In the genomic region with DNA sequence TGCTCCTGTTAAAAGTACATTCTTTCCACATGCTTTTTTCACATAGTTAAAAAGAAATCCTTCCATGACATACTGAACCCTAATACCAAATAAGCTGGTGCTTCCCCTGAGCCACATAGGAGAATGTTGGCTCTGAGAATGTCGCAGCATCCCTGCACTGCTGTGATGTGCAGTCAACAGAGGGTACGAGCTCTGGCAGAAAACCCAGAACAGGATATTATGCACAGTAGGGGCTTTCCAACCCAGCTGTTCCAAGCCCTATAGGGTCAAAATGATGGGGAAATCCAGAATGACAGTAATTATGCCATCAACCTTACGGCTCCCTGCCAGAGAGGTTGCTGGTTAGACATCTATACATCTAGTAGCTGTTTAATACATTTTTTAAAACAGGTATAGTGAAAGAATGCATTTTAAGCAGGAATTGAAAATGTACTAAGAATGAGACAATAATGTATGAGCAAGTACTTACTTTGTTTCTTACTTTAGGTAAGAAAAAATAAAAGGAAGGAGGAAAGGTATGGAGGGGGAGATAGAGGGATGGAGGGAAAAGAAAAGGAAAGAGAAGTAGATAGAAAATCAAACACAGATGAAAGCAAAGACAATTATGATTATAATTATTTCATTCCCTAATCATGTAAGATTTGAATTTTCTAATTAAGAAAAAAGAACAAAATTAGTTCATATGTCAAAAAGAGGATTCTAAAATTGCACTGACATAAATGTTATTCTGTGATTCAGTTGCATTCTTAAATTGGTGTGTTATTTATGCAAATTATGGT, we compare ENCODE assay signal across 9 cellular contexts.
DNase-seq lines count a peak whose midpoint lies in the region; ATAC-seq, FAIRE-seq and TF ChIP-seq lines count a peak whose summit lies in the region.
"Had no signal": no experiment of that assay in that cellular context is flagged by ENCODE, and none has a peak within 500 bp of the region (broad histone marks: within the 10 kb centered on the region; RNA-seq: fewer than 3 reads in every experiment).

No MANE protein-coding gene starts in this region.

- H3K27ac ChIP-seq in brain microvascular endothelial cell, result no peak overlapping the region

- FAIRE-seq in RCC 7860 (lab: Jason Lieb, UNC), result peak; percentile 2

- ATAC-seq in GM21723 (IDR thresholded peaks at IDR 0.05; ENCODE audit: unreplicated experiment), result peak; percentile 57

- DNase-seq in GM12864 (ENCODE audit: low read depth), result peak; percentile 37
- DNase-seq in RCC 7860 (ENCODE audit: low spot score), result peak; percentile 34
- no peak for DNase-seq in endothelial cell (ENCODE audit: low spot score)
- no peak for DNase-seq in lower leg skin (ENCODE audit: low spot score in 2 of 2)
- no peak for DNase-seq in brain microvascular endothelial cell
- DNase-seq in chondrocyte (ENCODE audit: low spot score), result no peak
- no peak for DNase-seq in MG63
- DNase-seq: left lung had no signal

- intact Hi-C loops in lower leg skin (cut with DNase I; ENCODE audit: low total_unique reads), result no loop called here

- in situ Hi-C loops in brain microvascular endothelial cell (cut with HindIII; ENCODE audit: low pct_ligation_motif_present, low sequenced_read_pairs), result no loop called here

- H3K27me3 ChIP-seq in brain microvascular endothelial cell (replicated peaks) (no peaks in the 10 kb centered on the region), MG63 (no peaks in the 10 kb centered on the region)
- H3K27me3 ChIP-seq: left lung had no signal

- H3K27ac Mint-ChIP-seq in endothelial cell (ENCODE audit: unreplicated experiment) (peak overlapping the region; percentile 91), chondrocyte (ENCODE audit: unreplicated experiment) (no peak overlapping the region)

- TF ChIP-seq CTCF in GM12864 (IDR thresholded peaks at IDR 0.05; ENCODE audit: low read depth, low read length, missing control alignments), result no peak
- TF ChIP-seq CTCF in endothelial cell (IDR thresholded peaks at IDR 0.05; ENCODE audit: unreplicated experiment), result no peak
- no peak for TF ChIP-seq CTCF in lower leg skin (IDR thresholded peaks at IDR 0.05)
- TF ChIP-seq CTCF in brain microvascular endothelial cell (IDR thresholded peaks at IDR 0.05; ENCODE audit: low read depth, low read length, missing control alignments), result no peak
- no peak for TF ChIP-seq CTCF in chondrocyte (IDR thresholded peaks at IDR 0.05)

- H3K4me1 Mint-ChIP-seq in endothelial cell (ENCODE audit: unreplicated experiment) (peaks cover 10% of the 10 kb centered on the region), chondrocyte (ENCODE audit: low read depth) (peaks cover 19% of the 10 kb centered on the region)

- H3K36me3 ChIP-seq in brain microvascular endothelial cell (replicated peaks) (no peaks in the 10 kb centered on the region), MG63 (no peaks in the 10 kb centered on the region)
- H3K36me3 ChIP-seq: left lung had no signal

- H3K4me3 Mint-ChIP-seq in endothelial cell (ENCODE audit: unreplicated experiment) (no peak overlapping the region), chondrocyte (ENCODE audit: unreplicated experiment) (no peak overlapping the region)

- H3K9me3 ChIP-seq in MG63, result no peaks in the 10 kb centered on the region
- H3K9me3 ChIP-seq: left lung had no signal

- H3K36me3 Mint-ChIP-seq in endothelial cell (ENCODE audit: low read depth, unreplicated experiment), result no peaks in the 10 kb centered on the region
- H3K36me3 Mint-ChIP-seq in chondrocyte (ENCODE audit: low read depth), result no peaks in the 10 kb centered on the region

- H3K27me3 Mint-ChIP-seq in endothelial cell (ENCODE audit: unreplicated experiment) (peaks cover 4% of the 10 kb centered on the region), chondrocyte (ENCODE audit: low read depth) (peaks cover 3% of the 10 kb centered on the region)

- no peak for TF ChIP-seq POLR2A in lower leg skin (IDR thresholded peaks at IDR 0.05)

- H3K4me3 ChIP-seq in GM12864 (ENCODE audit: low read depth, low read length) (no peak overlapping the region), lower leg skin (ENCODE audit: low read depth, poor library complexity, severe bottlenecking) (no peak overlapping the region), brain microvascular endothelial cell (ENCODE audit: low read depth, low read length) (no peak overlapping the region), MG63 (no peak overlapping the region)
- H3K4me3 ChIP-seq: left lung had no signal

- 44 to 53% methylated on average over 3 of the region's 3 CpGs for WGBS in lower leg skin, 2 donors

- no peaks in the 10 kb centered on the region for H3K9me3 Mint-ChIP-seq in endothelial cell (ENCODE audit: unreplicated experiment)
- no peaks in the 10 kb centered on the region for H3K9me3 Mint-ChIP-seq in chondrocyte (ENCODE audit: low read depth)

Comparison
In these comparisons a context has a peak if more than half of its experiments do, and no peak if none do; other contexts are left out.
1. DNase-seq: peak in GM12864 (single experiment) and RCC 7860 (single experiment); none in endothelial cell (single experiment), lower leg skin (0 of 2), brain microvascular endothelial cell (single experiment), chondrocyte (single experiment) and MG63 (single experiment).